10 cellular contexts compared by ENCODE assay signal in genomic region chr9:79731483-79731882, GRCh38.
DNase-seq lines count a peak whose midpoint lies in the region; ATAC-seq lines count a peak whose summit lies in the region.
"Had no signal": no experiment of that assay in that cellular context is flagged by ENCODE, and none has a peak within 500 bp of the region (broad histone marks: within the 10 kb centered on the region; RNA-seq: fewer than 3 reads in every experiment).

No MANE protein-coding gene starts in this region.

- intact Hi-C loops in right cardiac atrium (cut with DNase I) = no loop called here

- 69% methylated on average over 5 of the region's 5 CpGs for WGBS in right cardiac atrium

- peak in 1 of 2 donors; percentile 6 for DNase-seq in activated T-cell treated with anti-CD3 and anti-CD28 coated beads, Interleukin-2, amount 50 U/mL, for 72 hours
- DNase-seq in activated T-cell treated with anti-CD3 and anti-CD28 coated beads for 4 hours (no peak), NCI-H69 (lab: John Stamatoyannopoulos, UW) (peak; percentile 57), OCI-M2 (lab: John Stamatoyannopoulos, UW; ENCODE audit: unreplicated experiment) (no peak), NCI-H146 treated with DMSO at 0.1 percent for 48 hours (lab: John Stamatoyannopoulos, UW; ENCODE audit: unreplicated experiment) (no peak), right cardiac atrium (no peak)
- DNase-seq in stimulated activated CD8-positive, alpha-beta memory T cell treated with anti-CD3 and anti-CD28 coated beads, Interleukin-4, amount 100 ng/mL, for 48 hours = peak; percentile 28
- DNase-seq: activated CD8-positive, alpha-beta memory T cell treated with anti-CD3 and anti-CD28 coated beads for 24 hours had no signal

- no peaks in the 10 kb centered on the region for H3K9me3 ChIP-seq in right cardiac atrium (ENCODE audit: control insufficient read depth, low read length)

- H3K27ac ChIP-seq in right cardiac atrium (ENCODE audit: low read length) = no peak overlapping the region
- H3K27ac ChIP-seq: parathyroid adenoma had no signal

- H3K9me3 Mint-ChIP-seq in activated T-cell treated with anti-CD3 and anti-CD28 coated beads, Interleukin-2, amount 50 U/mL, for 72 hours = peaks cover 5 to 8% of the 10 kb centered on the region in 2 donors

- H3K27me3 ChIP-seq in right cardiac atrium (ENCODE audit: control insufficient read depth, insufficient read depth) = no peaks in the 10 kb centered on the region

- H3K36me3 Mint-ChIP-seq in activated T-cell treated with anti-CD3 and anti-CD28 coated beads, Interleukin-2, amount 50 U/mL, for 72 hours (ENCODE audit: insufficient read depth in 2 of 2) = peaks cover 4 to 7% of the 10 kb centered on the region in 2 donors

- H3K4me1 Mint-ChIP-seq in activated T-cell treated with anti-CD3 and anti-CD28 coated beads, Interleukin-2, amount 50 U/mL, for 72 hours (ENCODE audit: low read depth) = peaks cover 11% of the 10 kb centered on the region

- H3K27me3 Mint-ChIP-seq in activated T-cell treated with anti-CD3 and anti-CD28 coated beads, Interleukin-2, amount 50 U/mL, for 72 hours (ENCODE audit: low read depth) = peaks cover 7% of the 10 kb centered on the region

- no peak overlapping the region for H3K4me3 ChIP-seq in right cardiac atrium (ENCODE audit: low read length)

- no peaks in the 10 kb centered on the region for H3K4me1 ChIP-seq in right cardiac atrium (ENCODE audit: control insufficient read depth, insufficient read depth, low read length)
- H3K4me1 ChIP-seq: parathyroid adenoma had no signal

- no peak overlapping the region for H3K4me3 Mint-ChIP-seq in activated T-cell treated with anti-CD3 and anti-CD28 coated beads, Interleukin-2, amount 50 U/mL, for 72 hours

- peak; percentile 80 to 87 for ATAC-seq in activated T-cell treated with anti-CD3 and anti-CD28 coated beads, Interleukin-2, amount 50 U/mL, for 72 hours (replicated peaks in 1 of 2)
- ATAC-seq in HG02642 (IDR thresholded peaks at IDR 0.05; ENCODE audit: poor library complexity, unreplicated experiment) (peak; percentile 80), right cardiac atrium (no peak)

- H3K27ac Mint-ChIP-seq in activated T-cell treated with anti-CD3 and anti-CD28 coated beads, Interleukin-2, amount 50 U/mL, for 72 hours = no peak overlapping the region

Comparison
In these comparisons a context has a peak if more than half of its experiments do, and no peak if none do; other contexts are left out.
1. ATAC-seq: peak in activated T-cell treated with anti-CD3 and anti-CD28 coated beads, Interleukin-2, amount 50 U/mL, for 72 hours (2 of 2) and HG02642 (single experiment); none in right cardiac atrium (0 of 2).
2. DNase-seq: peak in NCI-H69 (single experiment) and stimulated activated CD8-positive, alpha-beta memory T cell treated with anti-CD3 and anti-CD28 coated beads, Interleukin-4, amount 100 ng/mL, for 48 hours (single experiment); none in activated T-cell treated with anti-CD3 and anti-CD28 coated beads for 4 hours (single experiment), OCI-M2 (single experiment), NCI-H146 treated with DMSO at 0.1 percent for 48 hours (single experiment) and right cardiac atrium (0 of 3).